In genomic region chr6:155406801-155407200, GRCh38 we compare ENCODE assay signal across 18 cellular contexts. TPM values are rescaled to one million over a fixed set of nuclear protein-coding genes. Genes with fewer than 3 reads are reported as not detected.
DNase-seq lines count a peak whose midpoint lies in the region; ATAC-seq and TF ChIP-seq lines count a peak whose summit lies in the region.
"Had no signal": no experiment of that assay in that cellular context is flagged by ENCODE, and none has a peak within 500 bp of the region (broad histone marks: within the 10 kb centered on the region; RNA-seq: fewer than 3 reads in every experiment).

No MANE protein-coding gene starts in this region.

- H3K27ac ChIP-seq in DOHH2 (ENCODE audit: low read depth, low read length) (no peak overlapping the region), right atrium auricular region (no peak overlapping the region)
- H3K27ac ChIP-seq: C4-2B, PC-9 had no signal

- H3K9me3 Mint-ChIP-seq in HFFc6 (no peaks in the 10 kb centered on the region), mesothelial cell of epicardium (no peaks in the 10 kb centered on the region)

- peaks cover 3% of the 10 kb centered on the region; the same call in 1 of the 2 replicates for H3F3A ChIP-seq in DOHH2 (ENCODE audit: control insufficient read depth, insufficient read depth)

- H3K4me1 Mint-ChIP-seq in HFFc6 (ENCODE audit: low read depth) (0 out of 2 replicates have a peak, but pooled peaks cover 4% of the 10 kb centered on the region), mesothelial cell of epicardium (no peaks in the 10 kb centered on the region)

- H3K27me3 ChIP-seq in DOHH2 (ENCODE audit: control insufficient read depth, low read length) (no peaks in the 10 kb centered on the region), right atrium auricular region (no peaks in the 10 kb centered on the region)

- ATAC-seq in HG02870 (IDR thresholded peaks at IDR 0.05; ENCODE audit: unreplicated experiment) = no peak

- H3K27ac Mint-ChIP-seq in HFFc6 (no peak overlapping the region), mesothelial cell of epicardium (no peak overlapping the region)

- no peaks in the 10 kb centered on the region; the same call in 1 of the 2 replicates for H3K36me3 ChIP-seq in DOHH2 (ENCODE audit: control insufficient read depth, low read length)
- no peaks in the 10 kb centered on the region for H3K36me3 ChIP-seq in right atrium auricular region

- no peaks in the 10 kb centered on the region for H3K9me2 ChIP-seq in DOHH2 (replicated peaks; ENCODE audit: control insufficient read depth, low read length)

- H3K4me3 Mint-ChIP-seq in HFFc6 (no peak overlapping the region), mesothelial cell of epicardium (no peak overlapping the region)

- peaks cover 1% of the 10 kb centered on the region for H3K27me3 Mint-ChIP-seq in HFFc6 (ENCODE audit: insufficient read depth)
- peaks cover 10% of the 10 kb centered on the region for H3K27me3 Mint-ChIP-seq in mesothelial cell of epicardium (ENCODE audit: low read depth)

- no peak for DNase-seq in HFFc6
- no peak for DNase-seq in cardiac fibroblast (ENCODE audit: low read depth in 2 of 2)
- no peak for DNase-seq in mesothelial cell of epicardium (ENCODE audit: low spot score in 2 of 2, unreplicated experiment in 2 of 2)
- no peak for DNase-seq in right atrium auricular region (ENCODE audit: low spot score)
- DNase-seq in NCI-H446 treated with DMSO at 0.1 percent for 48 hours (lab: John Stamatoyannopoulos, UW) = no peak
- DNase-seq: EL, Karpas-422, MM.1S, NCI-H1105, NCI-H1694, NCI-H446, NCI-H748 treated with DMSO at 0.1 percent for 48 hours, PC-9, SW 1271 had no signal

- H3K36me3 Mint-ChIP-seq in HFFc6 (ENCODE audit: low read depth) = no peaks in the 10 kb centered on the region
- H3K36me3 Mint-ChIP-seq in mesothelial cell of epicardium = no peaks in the 10 kb centered on the region

- H3K4me1 ChIP-seq in DOHH2 (ENCODE audit: control insufficient read depth, low read length) (peaks cover 51% of the 10 kb centered on the region), right atrium auricular region (no peaks in the 10 kb centered on the region)

- H4K20me1 ChIP-seq in DOHH2 (ENCODE audit: control insufficient read depth, insufficient read depth, low read depth, low read length) = no peaks in the 10 kb centered on the region

- H3K4me3 ChIP-seq in DOHH2 (ENCODE audit: low read length) (no peak overlapping the region), cardiac fibroblast (replicated peaks in 1 of 2; ENCODE audit: low read depth in 2 of 2, low read length in 2 of 2) (no peak overlapping the region), right atrium auricular region (no peak overlapping the region)
- H3K4me3 ChIP-seq: PC-9 had no signal

- no peaks in the 10 kb centered on the region for H3K9me3 ChIP-seq in DOHH2 (ENCODE audit: control insufficient read depth, insufficient read depth, low read length)
- H3K9me3 ChIP-seq in right atrium auricular region = no peaks in the 10 kb centered on the region

- no peak overlapping the region for H3K4me2 ChIP-seq in DOHH2 (ENCODE audit: low read length)
- H3K4me2 ChIP-seq: PC-9 had no signal

- H3K79me2 ChIP-seq in DOHH2 (ENCODE audit: control insufficient read depth, low read length) = no peaks in the 10 kb centered on the region

- peak; percentile 14 for TF ChIP-seq CTCF in DOHH2 (IDR thresholded peaks at IDR 0.05; ENCODE audit: low read depth, low read length, poor library complexity, severe bottlenecking)
- TF ChIP-seq CTCF in HFFc6 (IDR thresholded peaks at IDR 0.05) = peak; percentile 38; the same call in 1 of the 2 replicates
- TF ChIP-seq CTCF in cardiac fibroblast (IDR thresholded peaks at IDR 0.05; ENCODE audit: low read depth, low read length) = peak; percentile 2
- peak; percentile 43 for TF ChIP-seq CTCF in mesothelial cell of epicardium (IDR thresholded peaks at IDR 0.05; ENCODE audit: unreplicated experiment)
- no peak for TF ChIP-seq CTCF in right atrium auricular region (IDR thresholded peaks at IDR 0.05)

RNA-seq across cellular contexts. Expression of gene NOX3, which starts 48.8 kb away (rescaled TPM):
- total RNA-seq in HFFc6 (2021; fragmentation: NEBNext Ultra II Directional; extraction: Animal tissue kit (Norgen Biotek cat#: 25700)) = not detected
- total RNA-seq in mesothelial cell of epicardium (not detected in 3 replicates), right atrium auricular region (not detected)
- total RNA-seq: PC-9, SK-MEL-5 had no signal

Comparison
In these comparisons a context has a peak if more than half of its experiments do, and no peak if none do; other contexts are left out.
1. CTCF ChIP-seq: peak in DOHH2 (single experiment), HFFc6 (single experiment), cardiac fibroblast (single experiment) and mesothelial cell of epicardium (single experiment); none in right atrium auricular region (0 of 2).